Comparison of ENCODE assay signal across 26 cellular contexts in genomic region chr6:32832535-32832934, GRCh38. TPM values are rescaled to one million over a fixed set of nuclear protein-coding genes. Genes with fewer than 3 reads are reported as not detected.
DNase-seq lines count a peak whose midpoint lies in the region; ATAC-seq and TF ChIP-seq lines count a peak whose summit lies in the region.
"Had no signal": no experiment of that assay in that cellular context is flagged by ENCODE, and none has a peak within 500 bp of the region (broad histone marks: within the 10 kb centered on the region; RNA-seq: fewer than 3 reads in every experiment).

No MANE protein-coding gene starts in this region.

- intact Hi-C loops in activated CD4-positive, alpha-beta T cell treated with anti-CD3 and anti-CD28 coated beads, Interleukin-2, amount 10 ng/mL, durations not matched to agents 24 days and 14 days (cut with micrococcal nuclease), result no loop called here
- intact Hi-C loops in activated T-helper 1 cell treated with anti-CD3 and anti-CD28 coated beads, Interleukin-12 subunit alpha, Interleukin-12 subunit beta, Interleukin-2, Interleukin-4 antibody, amounts not matched to agents 30 ng/mL and 10 ng/mL and 1 ng/mL, durations not matched to agents 14 hours and 24 hours and 36 hours (cut with micrococcal nuclease), result no loop called here

- H3K4me1 ChIP-seq in lung (ENCODE audit: control insufficient read depth in 2 of 2, insufficient read depth in 2 of 2, low read length in 2 of 2), result peaks cover 0 to under 1% of the 10 kb centered on the region in 2 donors

- no peak for ATAC-seq in stimulated activated naive CD8-positive, alpha-beta T cell treated with anti-CD3 and anti-CD28 coated beads, Interleukin-15, amount 100 ng/mL, for 72 hours
- ATAC-seq in lung (ENCODE audit: insufficient read depth, low FRiP score) (no peak), GM21447 (IDR thresholded peaks at IDR 0.05; ENCODE audit: unreplicated experiment) (no peak)
- no peak for ATAC-seq in stimulated activated naive B cell treated with anti-CD40 and anti-IgM and Interleukin-4, amounts not matched to agents 10 μg/mL and 1 μg/mL and 100 μg/mL, for 72 hours (replicated peaks)
- ATAC-seq: HepG2, Panc1 had no signal

- no peaks in the 10 kb centered on the region for H3K27me3 Mint-ChIP-seq in activated CD4-positive, alpha-beta T cell treated with anti-CD3 and anti-CD28 coated beads, Interleukin-2, amount 10 ng/mL, durations not matched to agents 24 days and 14 days
- H3K27me3 Mint-ChIP-seq in stimulated activated naive CD8-positive, alpha-beta T cell treated with anti-CD3 and anti-CD28 coated beads, Interleukin-15, Interleukin-2, amounts not matched to agents 100 ng/mL and 50 ng/mL, for 24 hours, result no peaks in the 10 kb centered on the region
- no peaks in the 10 kb centered on the region for H3K27me3 Mint-ChIP-seq in stimulated activated naive CD8-positive, alpha-beta T cell treated with anti-CD3 and anti-CD28 coated beads, Interleukin-15, amount 100 ng/mL, for 72 hours
- H3K27me3 Mint-ChIP-seq in stimulated activated naive B cell treated with anti-CD40 and anti-IgM and Interleukin-4, amounts not matched to agents 10 μg/mL and 1 μg/mL and 100 μg/mL, for 72 hours, result no peaks in the 10 kb centered on the region
- no peaks in the 10 kb centered on the region for H3K27me3 Mint-ChIP-seq in activated T-helper 1 cell treated with anti-CD3 and anti-CD28 coated beads, Interleukin-12 subunit alpha, Interleukin-12 subunit beta, Interleukin-2, Interleukin-4 antibody, amounts not matched to agents 30 ng/mL and 10 ng/mL and 1 ng/mL, durations not matched to agents 14 hours and 24 hours and 36 hours (ENCODE audit: insufficient read depth)
- H3K27me3 Mint-ChIP-seq: CD4-positive, alpha-beta T cell had no signal

- peaks cover 5% of the 10 kb centered on the region for H3K9me3 Mint-ChIP-seq in activated CD4-positive, alpha-beta T cell treated with anti-CD3 and anti-CD28 coated beads, Interleukin-2, amount 10 ng/mL, durations not matched to agents 24 days and 14 days
- no peaks in the 10 kb centered on the region for H3K9me3 Mint-ChIP-seq in stimulated activated naive CD8-positive, alpha-beta T cell treated with anti-CD3 and anti-CD28 coated beads, Interleukin-15, Interleukin-2, amounts not matched to agents 100 ng/mL and 50 ng/mL, for 24 hours
- no peaks in the 10 kb centered on the region for H3K9me3 Mint-ChIP-seq in stimulated activated naive CD8-positive, alpha-beta T cell treated with anti-CD3 and anti-CD28 coated beads, Interleukin-15, amount 100 ng/mL, for 72 hours
- peaks cover 0 to 6% of the 10 kb centered on the region in 2 donors for H3K9me3 Mint-ChIP-seq in stimulated activated naive B cell treated with anti-CD40 and anti-IgM and Interleukin-4, amounts not matched to agents 10 μg/mL and 1 μg/mL and 100 μg/mL, for 72 hours
- no peaks in the 10 kb centered on the region for H3K9me3 Mint-ChIP-seq in activated T-helper 1 cell treated with anti-CD3 and anti-CD28 coated beads, Interleukin-12 subunit alpha, Interleukin-12 subunit beta, Interleukin-2, Interleukin-4 antibody, amounts not matched to agents 30 ng/mL and 10 ng/mL and 1 ng/mL, durations not matched to agents 14 hours and 24 hours and 36 hours
- H3K9me3 Mint-ChIP-seq: CD4-positive, alpha-beta T cell had no signal

- H3K36me3 Mint-ChIP-seq in activated CD4-positive, alpha-beta T cell treated with anti-CD3 and anti-CD28 coated beads, Interleukin-2, amount 10 ng/mL, durations not matched to agents 24 days and 14 days (ENCODE audit: low read depth), result peaks cover 95% of the 10 kb centered on the region
- peaks cover 97% of the 10 kb centered on the region for H3K36me3 Mint-ChIP-seq in stimulated activated naive CD8-positive, alpha-beta T cell treated with anti-CD3 and anti-CD28 coated beads, Interleukin-15, Interleukin-2, amounts not matched to agents 100 ng/mL and 50 ng/mL, for 24 hours (ENCODE audit: low read depth)
- peaks cover 68 to 93% of the 10 kb centered on the region in 2 donors for H3K36me3 Mint-ChIP-seq in stimulated activated naive B cell treated with anti-CD40 and anti-IgM and Interleukin-4, amounts not matched to agents 10 μg/mL and 1 μg/mL and 100 μg/mL, for 72 hours
- H3K36me3 Mint-ChIP-seq in activated T-helper 1 cell treated with anti-CD3 and anti-CD28 coated beads, Interleukin-12 subunit alpha, Interleukin-12 subunit beta, Interleukin-2, Interleukin-4 antibody, amounts not matched to agents 30 ng/mL and 10 ng/mL and 1 ng/mL, durations not matched to agents 14 hours and 24 hours and 36 hours (ENCODE audit: low read depth), result peaks cover 89% of the 10 kb centered on the region

- H3K36me3 ChIP-seq in lung (ENCODE audit: control insufficient read depth in 2 of 2, insufficient read depth in 2 of 2, low read length in 2 of 2), result peaks cover 12 to 35% of the 10 kb centered on the region in 2 donors

- H3K27me3 ChIP-seq in lung (ENCODE audit: control insufficient read depth, insufficient read depth), result no peaks in the 10 kb centered on the region
- H3K27me3 ChIP-seq: BLaER1 had no signal

- H3K27ac ChIP-seq in lung (ENCODE audit: low read depth in 1 of 2, low read length in 1 of 2), result no peak overlapping the region
- H3K27ac ChIP-seq: 22Rv1, BLaER1, HL-60 had no signal

- H3K9me3 ChIP-seq in lung (ENCODE audit: control insufficient read depth in 2 of 2, insufficient read depth in 1 of 2, low read length in 1 of 2), result no peaks in the 10 kb centered on the region
- H3K9me3 ChIP-seq: BLaER1, HAP-1 had no signal

- WGBS in lung, 2 donors, result 74 to 85% methylated on average over 13 of the region's 13 CpGs

- no peak overlapping the region for H3K27ac Mint-ChIP-seq in activated CD4-positive, alpha-beta T cell treated with anti-CD3 and anti-CD28 coated beads, Interleukin-2, amount 10 ng/mL, durations not matched to agents 24 days and 14 days
- peak overlapping the region; percentile 53 for H3K27ac Mint-ChIP-seq in stimulated activated naive CD8-positive, alpha-beta T cell treated with anti-CD3 and anti-CD28 coated beads, Interleukin-15, Interleukin-2, amounts not matched to agents 100 ng/mL and 50 ng/mL, for 24 hours
- no peak overlapping the region for H3K27ac Mint-ChIP-seq in stimulated activated naive CD8-positive, alpha-beta T cell treated with anti-CD3 and anti-CD28 coated beads, Interleukin-15, amount 100 ng/mL, for 72 hours
- H3K27ac Mint-ChIP-seq in stimulated activated naive B cell treated with anti-CD40 and anti-IgM and Interleukin-4, amounts not matched to agents 10 μg/mL and 1 μg/mL and 100 μg/mL, for 72 hours, result peak overlapping the region; percentile 51
- no peak overlapping the region for H3K27ac Mint-ChIP-seq in activated T-helper 1 cell treated with anti-CD3 and anti-CD28 coated beads, Interleukin-12 subunit alpha, Interleukin-12 subunit beta, Interleukin-2, Interleukin-4 antibody, amounts not matched to agents 30 ng/mL and 10 ng/mL and 1 ng/mL, durations not matched to agents 14 hours and 24 hours and 36 hours

- peaks cover 73% of the 10 kb centered on the region for H3K4me1 Mint-ChIP-seq in activated CD4-positive, alpha-beta T cell treated with anti-CD3 and anti-CD28 coated beads, Interleukin-2, amount 10 ng/mL, durations not matched to agents 24 days and 14 days
- peaks cover 78% of the 10 kb centered on the region for H3K4me1 Mint-ChIP-seq in stimulated activated naive CD8-positive, alpha-beta T cell treated with anti-CD3 and anti-CD28 coated beads, Interleukin-15, Interleukin-2, amounts not matched to agents 100 ng/mL and 50 ng/mL, for 24 hours (ENCODE audit: low read depth)
- H3K4me1 Mint-ChIP-seq in stimulated activated naive CD8-positive, alpha-beta T cell treated with anti-CD3 and anti-CD28 coated beads, Interleukin-15, amount 100 ng/mL, for 72 hours, result peaks cover 93% of the 10 kb centered on the region
- peaks cover 60 to 88% of the 10 kb centered on the region in 2 donors for H3K4me1 Mint-ChIP-seq in stimulated activated naive B cell treated with anti-CD40 and anti-IgM and Interleukin-4, amounts not matched to agents 10 μg/mL and 1 μg/mL and 100 μg/mL, for 72 hours
- H3K4me1 Mint-ChIP-seq in activated T-helper 1 cell treated with anti-CD3 and anti-CD28 coated beads, Interleukin-12 subunit alpha, Interleukin-12 subunit beta, Interleukin-2, Interleukin-4 antibody, amounts not matched to agents 30 ng/mL and 10 ng/mL and 1 ng/mL, durations not matched to agents 14 hours and 24 hours and 36 hours (ENCODE audit: low read depth), result peaks cover 88% of the 10 kb centered on the region

- no peak overlapping the region for H3K4me3 Mint-ChIP-seq in activated CD4-positive, alpha-beta T cell treated with anti-CD3 and anti-CD28 coated beads, Interleukin-2, amount 10 ng/mL, durations not matched to agents 24 days and 14 days
- H3K4me3 Mint-ChIP-seq in stimulated activated naive CD8-positive, alpha-beta T cell treated with anti-CD3 and anti-CD28 coated beads, Interleukin-15, Interleukin-2, amounts not matched to agents 100 ng/mL and 50 ng/mL, for 24 hours, result no peak overlapping the region
- H3K4me3 Mint-ChIP-seq in stimulated activated naive CD8-positive, alpha-beta T cell treated with anti-CD3 and anti-CD28 coated beads, Interleukin-15, amount 100 ng/mL, for 72 hours, result no peak overlapping the region
- H3K4me3 Mint-ChIP-seq in stimulated activated naive B cell treated with anti-CD40 and anti-IgM and Interleukin-4, amounts not matched to agents 10 μg/mL and 1 μg/mL and 100 μg/mL, for 72 hours, result no peak overlapping the region
- no peak overlapping the region for H3K4me3 Mint-ChIP-seq in activated T-helper 1 cell treated with anti-CD3 and anti-CD28 coated beads, Interleukin-12 subunit alpha, Interleukin-12 subunit beta, Interleukin-2, Interleukin-4 antibody, amounts not matched to agents 30 ng/mL and 10 ng/mL and 1 ng/mL, durations not matched to agents 14 hours and 24 hours and 36 hours
- H3K4me3 Mint-ChIP-seq: CD4-positive, alpha-beta T cell had no signal

- no peak overlapping the region for H3K4me3 ChIP-seq in lung
- H3K4me3 ChIP-seq: BLaER1, HAP-1 had no signal

- no peak for TF ChIP-seq CTCF in lung (IDR thresholded peaks at IDR 0.05; ENCODE audit: control extremely low read depth, extremely low read depth)

- DNase-seq in activated CD4-positive, alpha-beta T cell treated with anti-CD3 and anti-CD28 coated beads, Interleukin-2, amount 10 ng/mL, durations not matched to agents 24 days and 14 days, result peak; percentile 53
- DNase-seq in activated CD4-positive, alpha-beta T cell treated with anti-CD3 and anti-CD28 coated beads, Interleukin-2, amount 50 U/mL, for 4 hours, result no peak
- no peak for DNase-seq in stimulated activated naive CD8-positive, alpha-beta T cell treated with anti-CD3 and anti-CD28 coated beads, Interleukin-15, amount 100 ng/mL, for 72 hours
- DNase-seq in lung (ENCODE audit: low spot score), result peak; percentile 25
- no peak for DNase-seq in stimulated activated naive B cell treated with anti-CD40 and anti-IgM and Interleukin-4, amounts not matched to agents 10 μg/mL and 1 μg/mL and 100 μg/mL, for 72 hours
- no peak for DNase-seq in activated T-helper 1 cell treated with anti-CD3 and anti-CD28 coated beads, Interleukin-12 subunit alpha, Interleukin-12 subunit beta, Interleukin-2, Interleukin-4 antibody, amounts not matched to agents 30 ng/mL and 10 ng/mL and 1 ng/mL, durations not matched to agents 14 hours and 24 hours and 36 hours (ENCODE audit: low spot score)
- DNase-seq: ACHN; CD4-positive, alpha-beta T cell; COR-L47; DMS79; KBM-7; NCI-H1092 treated with DMSO at 0.1 percent for 48 hours; NCI-H146; NCI-H2029 treated with DMSO at 0.1 percent for 48 hours; NCI-H2171 treated with DMSO at 0.1 percent for 48 hours; NCI-H524 treated with DMSO at 0.1 percent for 48 hours; NCI-H82 had no signal

RNA-seq across cellular contexts. Expression of gene TAP2, which starts 6.0 kb away (rescaled TPM):
- total RNA-seq in activated CD4-positive, alpha-beta T cell treated with anti-CD3 and anti-CD28 coated beads, Interleukin-2, amount 10 ng/mL, durations not matched to agents 24 days and 14 days, result 152 and 163 TPM in 2 replicates
- total RNA-seq in lung, result 10 to 100 TPM; 15.2 to 63.2 TPM
- 10 to 100 TPM; 25.3 to 58.7 TPM for polyA plus RNA-seq in lung
- total RNA-seq in activated T-helper 1 cell treated with anti-CD3 and anti-CD28 coated beads, Interleukin-12 subunit alpha, Interleukin-12 subunit beta, Interleukin-2, Interleukin-4 antibody, amounts not matched to agents 30 ng/mL and 10 ng/mL and 1 ng/mL, durations not matched to agents 14 hours and 24 hours and 36 hours, result 160 and 167 TPM in 2 replicates

RNA-seq across cellular contexts. Expression of gene PSMB8, which starts 11.3 kb away (rescaled TPM):
- 342 and 353 TPM in 2 replicates for total RNA-seq in activated CD4-positive, alpha-beta T cell treated with anti-CD3 and anti-CD28 coated beads, Interleukin-2, amount 10 ng/mL, durations not matched to agents 24 days and 14 days
- 10 to 100 TPM; 40.4 to 79.0 TPM for total RNA-seq in lung
- polyA plus RNA-seq in lung, result 100 to 1,000 TPM; 132 to 216 TPM
- 353 and 358 TPM in 2 replicates for total RNA-seq in activated T-helper 1 cell treated with anti-CD3 and anti-CD28 coated beads, Interleukin-12 subunit alpha, Interleukin-12 subunit beta, Interleukin-2, Interleukin-4 antibody, amounts not matched to agents 30 ng/mL and 10 ng/mL and 1 ng/mL, durations not matched to agents 14 hours and 24 hours and 36 hours

RNA-seq across cellular contexts. Expression of gene HLA-DOB, which starts 15.7 kb away (rescaled TPM):
- 2.8 and 4.2 TPM in 2 replicates for total RNA-seq in activated CD4-positive, alpha-beta T cell treated with anti-CD3 and anti-CD28 coated beads, Interleukin-2, amount 10 ng/mL, durations not matched to agents 24 days and 14 days
- 1 to 10 TPM; 1.3 to 1.4 TPM for total RNA-seq in lung
- 1 to 10 TPM; 1.2 to 2.7 TPM for polyA plus RNA-seq in lung
- total RNA-seq in activated T-helper 1 cell treated with anti-CD3 and anti-CD28 coated beads, Interleukin-12 subunit alpha, Interleukin-12 subunit beta, Interleukin-2, Interleukin-4 antibody, amounts not matched to agents 30 ng/mL and 10 ng/mL and 1 ng/mL, durations not matched to agents 14 hours and 24 hours and 36 hours, result 4.2 and 4.3 TPM in 2 replicates
- total RNA-seq: HepG2, HT-29 had no signal
- polyA plus RNA-seq: HepG2 had no signal

RNA-seq across cellular contexts. Expression of gene TAP1, which starts 21.0 kb away (rescaled TPM):
- 275 and 283 TPM in 2 replicates for total RNA-seq in activated CD4-positive, alpha-beta T cell treated with anti-CD3 and anti-CD28 coated beads, Interleukin-2, amount 10 ng/mL, durations not matched to agents 24 days and 14 days
- 10 to 100 TPM; 32.6 to 52.1 TPM for total RNA-seq in lung
- polyA plus RNA-seq in lung, result 100 to 1,000 TPM in 1 of 2 donors, 10 to 100 TPM in 1; 63.6 to 181 TPM
- 284 and 290 TPM in 2 replicates for total RNA-seq in activated T-helper 1 cell treated with anti-CD3 and anti-CD28 coated beads, Interleukin-12 subunit alpha, Interleukin-12 subunit beta, Interleukin-2, Interleukin-4 antibody, amounts not matched to agents 30 ng/mL and 10 ng/mL and 1 ng/mL, durations not matched to agents 14 hours and 24 hours and 36 hours

RNA-seq across cellular contexts. Expression of gene PSMB9, which starts 21.5 kb away (rescaled TPM):
- total RNA-seq in activated CD4-positive, alpha-beta T cell treated with anti-CD3 and anti-CD28 coated beads, Interleukin-2, amount 10 ng/mL, durations not matched to agents 24 days and 14 days, result 249 and 257 TPM in 2 replicates
- total RNA-seq in lung, result 10 to 100 TPM; 14.4 to 56.6 TPM
- polyA plus RNA-seq in lung, result 100 to 1,000 TPM in 1 of 2 donors, 10 to 100 TPM in 1; 67.2 to 183 TPM
- 249 and 253 TPM in 2 replicates for total RNA-seq in activated T-helper 1 cell treated with anti-CD3 and anti-CD28 coated beads, Interleukin-12 subunit alpha, Interleukin-12 subunit beta, Interleukin-2, Interleukin-4 antibody, amounts not matched to agents 30 ng/mL and 10 ng/mL and 1 ng/mL, durations not matched to agents 14 hours and 24 hours and 36 hours

Comparison
In these comparisons a context has a peak if more than half of its experiments do, and no peak if none do; other contexts are left out.
1. DNase-seq: peak in activated CD4-positive, alpha-beta T cell treated with anti-CD3 and anti-CD28 coated beads, Interleukin-2, amount 10 ng/mL, durations not matched to agents 24 days and 14 days (single experiment) and lung (single experiment); none in activated CD4-positive, alpha-beta T cell treated with anti-CD3 and anti-CD28 coated beads, Interleukin-2, amount 50 U/mL, for 4 hours (0 of 2), stimulated activated naive CD8-positive, alpha-beta T cell treated with anti-CD3 and anti-CD28 coated beads, Interleukin-15, amount 100 ng/mL, for 72 hours (0 of 2), stimulated activated naive B cell treated with anti-CD40 and anti-IgM and Interleukin-4, amounts not matched to agents 10 μg/mL and 1 μg/mL and 100 μg/mL, for 72 hours (single experiment) and activated T-helper 1 cell treated with anti-CD3 and anti-CD28 coated beads, Interleukin-12 subunit alpha, Interleukin-12 subunit beta, Interleukin-2, Interleukin-4 antibody, amounts not matched to agents 30 ng/mL and 10 ng/mL and 1 ng/mL, durations not matched to agents 14 hours and 24 hours and 36 hours (single experiment).
2. H3K27ac Mint-ChIP-seq: peak in stimulated activated naive CD8-positive, alpha-beta T cell treated with anti-CD3 and anti-CD28 coated beads, Interleukin-15, Interleukin-2, amounts not matched to agents 100 ng/mL and 50 ng/mL, for 24 hours (single experiment) and stimulated activated naive B cell treated with anti-CD40 and anti-IgM and Interleukin-4, amounts not matched to agents 10 μg/mL and 1 μg/mL and 100 μg/mL, for 72 hours (single experiment); none in activated CD4-positive, alpha-beta T cell treated with anti-CD3 and anti-CD28 coated beads, Interleukin-2, amount 10 ng/mL, durations not matched to agents 24 days and 14 days (single experiment), stimulated activated naive CD8-positive, alpha-beta T cell treated with anti-CD3 and anti-CD28 coated beads, Interleukin-15, amount 100 ng/mL, for 72 hours (0 of 2) and activated T-helper 1 cell treated with anti-CD3 and anti-CD28 coated beads, Interleukin-12 subunit alpha, Interleukin-12 subunit beta, Interleukin-2, Interleukin-4 antibody, amounts not matched to agents 30 ng/mL and 10 ng/mL and 1 ng/mL, durations not matched to agents 14 hours and 24 hours and 36 hours (single experiment).